In the genomic region with DNA sequence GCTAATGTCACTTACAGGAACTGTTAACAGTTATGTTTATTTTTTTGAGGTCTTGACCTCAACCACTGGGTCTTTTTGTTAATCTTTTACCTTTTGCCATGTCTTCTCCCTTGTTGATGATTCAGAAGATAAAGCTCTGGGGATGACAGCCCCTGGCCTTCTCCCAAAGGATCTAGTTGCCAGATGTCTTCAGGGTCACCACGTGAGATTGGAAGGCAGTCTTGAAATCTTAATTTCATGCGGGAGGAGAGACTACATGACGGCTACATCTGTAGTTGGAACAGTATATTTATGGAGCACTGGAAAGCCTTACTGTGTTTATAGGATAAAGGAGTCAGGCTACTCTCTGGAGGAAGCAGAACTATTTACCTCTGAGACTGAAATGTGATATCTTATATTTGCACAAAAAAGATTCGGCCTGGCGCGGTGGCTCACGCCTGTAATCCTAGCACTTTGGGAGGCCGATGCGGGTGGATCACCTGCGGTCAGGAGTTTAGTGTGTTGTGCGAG, we compare ENCODE assay signal across 14 cellular contexts. TPM values are rescaled to one million over a fixed set of nuclear protein-coding genes. Genes with fewer than 3 reads are reported as not detected.
DNase-seq lines count a peak whose midpoint lies in the region; ATAC-seq and TF ChIP-seq lines count a peak whose summit lies in the region.
"Had no signal": no experiment of that assay in that cellular context is flagged by ENCODE, and none has a peak within 500 bp of the region (broad histone marks: within the 10 kb centered on the region; RNA-seq: fewer than 3 reads in every experiment).

No MANE protein-coding gene starts in this region.

- POLR2A ChIA-PET in IMR-90 (lab: Charles Lee; ENCODE audit: unreplicated experiment): no interaction called here

- H3K4me3 ChIP-seq in IMR-90 (ENCODE audit: insufficient read depth, low read depth, low read length) (no peak overlapping the region), parathyroid adenoma (ENCODE audit: low read depth, low read length) (no peak overlapping the region), Peyer's patch (no peak overlapping the region), mammary epithelial cell (replicated peaks in 1 of 3; ENCODE audit: insufficient read depth in 1 of 3, low read depth in 2 of 3, low read length in 3 of 3) (no peak overlapping the region)
- H3K4me3 ChIP-seq: coronary artery, gastroesophageal sphincter, thoracic aorta had no signal

- TF ChIP-seq POLR2A in IMR-90 (IDR thresholded peaks at IDR 0.05; ENCODE audit: low read depth, low read length) (no peak), Peyer's patch (IDR thresholded peaks at IDR 0.05) (no peak)

- no peak overlapping the region for H3K14ac ChIP-seq in IMR-90 (replicated peaks; ENCODE audit: low read depth, low read length)

- peaks cover 53% of the 10 kb centered on the region for H3K79me2 ChIP-seq in parathyroid adenoma
- peaks cover 81% of the 10 kb centered on the region for H3K79me2 ChIP-seq in mammary epithelial cell (ENCODE audit: insufficient read depth, low read length)

- WGBS in IMR-90 (ENCODE audit: extremely low coverage in 2 of 2, insufficient read length in 1 of 2), 2 experiments: 60% methylated on average over 2 of the region's 11 CpGs; no CpG with 5 or more reads in 1 of the 2 experiments
- 81% methylated on average over 11 of the region's 11 CpGs for WGBS in mammary epithelial cell (ENCODE audit: low coverage, missing lambda C conversion rate)

- TF ChIP-seq CTCF in IMR-90 (conservative IDR thresholded peaks at IDR 0.05; ENCODE audit: low read depth, low read length): no peak
- no peak for TF ChIP-seq CTCF in endothelial cell (IDR thresholded peaks at IDR 0.05; ENCODE audit: unreplicated experiment)
- TF ChIP-seq CTCF in parathyroid adenoma (IDR thresholded peaks at IDR 0.05): no peak
- TF ChIP-seq CTCF in Peyer's patch (IDR thresholded peaks at IDR 0.05): no peak
- TF ChIP-seq CTCF in mammary epithelial cell (conservative IDR thresholded peaks at IDR 0.05 in 1 of 2, IDR thresholded peaks at IDR 0.05 in 1 of 2; ENCODE audit: extremely low read depth in 1 of 2, insufficient read depth in 1 of 2, low read depth in 1 of 2, low read length in 2 of 2): no peak

- no peak for DNase-seq in activated CD4-positive, alpha-beta T cell treated with anti-CD3 and anti-CD28 coated beads, Interleukin-2, amount 10 ng/mL, durations not matched to agents 24 days and 14 days
- no peak for DNase-seq in activated CD4-positive, alpha-beta T cell treated with anti-CD3 and anti-CD28 coated beads, Interleukin-2, amount 50 U/mL, for 48 hours
- peak; percentile 45 for DNase-seq in IMR-90
- no peak for DNase-seq in endothelial cell (ENCODE audit: low spot score)
- no peak for DNase-seq in Peyer's patch
- no peak for DNase-seq in mammary epithelial cell
- DNase-seq in NCI-H748 treated with DMSO at 0.1 percent for 48 hours (lab: John Stamatoyannopoulos, UW): no peak
- DNase-seq: activated gamma-delta T cell treated with Interleukin-2 at 50 U/mL for 16 hours, NCI-H2227 treated with DMSO at 0.1 percent for 48 hours had no signal

- no peak overlapping the region for H2BK20ac ChIP-seq in IMR-90 (ENCODE audit: low read depth, low read length)

- H3K9me1 ChIP-seq in IMR-90 (ENCODE audit: insufficient read depth, low read length): peaks cover 35% of the 10 kb centered on the region

- H2AFZ ChIP-seq in IMR-90 (replicated peaks; ENCODE audit: low read length, poor library complexity) (no peak overlapping the region), parathyroid adenoma (no peak overlapping the region), mammary epithelial cell (ENCODE audit: low read depth, low read length) (no peak overlapping the region)

- H3K4me1 Mint-ChIP-seq in activated CD4-positive, alpha-beta T cell treated with anti-CD3 and anti-CD28 coated beads, Interleukin-2, amount 10 ng/mL, durations not matched to agents 24 days and 14 days: peaks cover 57% of the 10 kb centered on the region
- H3K4me1 Mint-ChIP-seq in endothelial cell (ENCODE audit: unreplicated experiment): peaks cover 92% of the 10 kb centered on the region

- no peak overlapping the region for H3K23ac ChIP-seq in IMR-90 (ENCODE audit: low read depth, low read length)

- no peak overlapping the region for H3K4ac ChIP-seq in IMR-90 (ENCODE audit: low read depth, low read length)

- H3K56ac ChIP-seq in IMR-90 (ENCODE audit: extremely low read depth, insufficient read depth, low read length): no peak overlapping the region

- H3K18ac ChIP-seq in IMR-90 (ENCODE audit: low read depth, low read length): no peak overlapping the region

- H3K27ac Mint-ChIP-seq in activated CD4-positive, alpha-beta T cell treated with anti-CD3 and anti-CD28 coated beads, Interleukin-2, amount 10 ng/mL, durations not matched to agents 24 days and 14 days: peak overlapping the region; percentile 81
- peak overlapping the region; percentile 79 for H3K27ac Mint-ChIP-seq in endothelial cell (ENCODE audit: unreplicated experiment)

- H3K9me3 ChIP-seq in IMR-90 (ENCODE audit: control insufficient read depth, insufficient read depth, low read length) (no peaks in the 10 kb centered on the region), parathyroid adenoma (ENCODE audit: control insufficient read depth, low read length) (no peaks in the 10 kb centered on the region), Peyer's patch (no peaks in the 10 kb centered on the region), mammary epithelial cell (replicated peaks; ENCODE audit: insufficient read depth, low read length) (no peaks in the 10 kb centered on the region)
- H3K9me3 ChIP-seq: gastroesophageal sphincter, thoracic aorta had no signal

- H4K8ac ChIP-seq in IMR-90 (ENCODE audit: low read depth in 2 of 2, low read length in 2 of 2): no peak overlapping the region

- no peaks in the 10 kb centered on the region for H3K27me3 Mint-ChIP-seq in activated CD4-positive, alpha-beta T cell treated with anti-CD3 and anti-CD28 coated beads, Interleukin-2, amount 10 ng/mL, durations not matched to agents 24 days and 14 days
- peaks cover 3% of the 10 kb centered on the region for H3K27me3 Mint-ChIP-seq in endothelial cell (ENCODE audit: unreplicated experiment)

- TF ChIP-seq RAD21 in IMR-90 (IDR thresholded peaks at IDR 0.05; ENCODE audit: low read length): no peak

- dilution Hi-C loops in IMR-90 (cut with HindIII; ENCODE audit: low sequenced_read_pairs, unreplicated experiment): no loop called here
- dilution Hi-C loops in mammary epithelial cell (cut with HindIII; ENCODE audit: low sequenced_read_pairs): loop anchor here (10.0 kb wide), 1 partner anchor 68 kb away; no protein-coding TSS in a partner anchor

- H3K27me3 ChIP-seq in IMR-90 (ENCODE audit: control insufficient read depth, insufficient read depth, low read length) (no peaks in the 10 kb centered on the region), parathyroid adenoma (ENCODE audit: control insufficient read depth, insufficient read depth, low read length) (no peaks in the 10 kb centered on the region), Peyer's patch (no peaks in the 10 kb centered on the region), mammary epithelial cell (ENCODE audit: insufficient read depth, low read length) (no peaks in the 10 kb centered on the region)
- H3K27me3 ChIP-seq: gastroesophageal sphincter had no signal

- peak overlapping the region; percentile 35 for H3K4me3 Mint-ChIP-seq in activated CD4-positive, alpha-beta T cell treated with anti-CD3 and anti-CD28 coated beads, Interleukin-2, amount 10 ng/mL, durations not matched to agents 24 days and 14 days
- peak overlapping the region; percentile 12 for H3K4me3 Mint-ChIP-seq in endothelial cell (ENCODE audit: unreplicated experiment)

- no peak overlapping the region for H2BK120ac ChIP-seq in IMR-90 (ENCODE audit: low read depth, low read length)

- H4K91ac ChIP-seq in IMR-90 (ENCODE audit: insufficient read depth, low read depth, low read length): no peak overlapping the region

- H3K36me3 Mint-ChIP-seq in activated CD4-positive, alpha-beta T cell treated with anti-CD3 and anti-CD28 coated beads, Interleukin-2, amount 10 ng/mL, durations not matched to agents 24 days and 14 days (ENCODE audit: low read depth): peaks cover 50% of the 10 kb centered on the region
- peaks cover 37% of the 10 kb centered on the region for H3K36me3 Mint-ChIP-seq in endothelial cell (ENCODE audit: low read depth, unreplicated experiment)

- H3K4me2 ChIP-seq in IMR-90 (ENCODE audit: low read depth, low read length): peak overlapping the region; percentile 10; the same call in 1 of the 2 replicates
- peak overlapping the region; percentile 47 for H3K4me2 ChIP-seq in parathyroid adenoma (ENCODE audit: low read length)
- no peak overlapping the region for H3K4me2 ChIP-seq in mammary epithelial cell (ENCODE audit: insufficient read depth, low read depth, low read length)

- peaks cover 26% of the 10 kb centered on the region for H3K36me3 ChIP-seq in IMR-90 (ENCODE audit: control insufficient read depth, insufficient read depth, low read length)
- no peaks in the 10 kb centered on the region for H3K36me3 ChIP-seq in parathyroid adenoma (ENCODE audit: control insufficient read depth, insufficient read depth, low read length)
- peaks cover 0 to 41% (median 0%) of the 10 kb centered on the region in 3 donors for H3K36me3 ChIP-seq in Peyer's patch
- H3K36me3 ChIP-seq in mammary epithelial cell (ENCODE audit: insufficient read depth, low read length): peaks cover 14% of the 10 kb centered on the region

- peaks cover 44 to 80% of the 10 kb centered on the region in 2 experiments for H3K79me1 ChIP-seq in IMR-90 (ENCODE audit: low read depth in 1 of 2, low read length in 2 of 2)

- BruUV-seq in IMR-90 (replicated peaks; lab: Mats Ljungman, UMichigan) (no TSS peak), mammary epithelial cell (replicated peaks; lab: Mats Ljungman, UMichigan) (no TSS peak)

- peaks cover 79% of the 10 kb centered on the region for H4K20me1 ChIP-seq in IMR-90 (ENCODE audit: insufficient read depth, low read length)
- peaks cover 2% of the 10 kb centered on the region for H4K20me1 ChIP-seq in mammary epithelial cell (ENCODE audit: insufficient read depth, low read length)

- ATAC-seq in IMR-90 (ENCODE audit: low read depth): peak; percentile 35; the same call in 1 of the 2 replicates
- ATAC-seq: gastroesophageal sphincter had no signal

- intact Hi-C loops in activated CD4-positive, alpha-beta T cell treated with anti-CD3 and anti-CD28 coated beads, Interleukin-2, amount 10 ng/mL, durations not matched to agents 24 days and 14 days (cut with micrococcal nuclease): no loop called here
- intact Hi-C loops in IMR-90 (cut with micrococcal nuclease): no loop called here
- intact Hi-C loops in mammary epithelial cell (cut with micrococcal nuclease): no loop called here

- H2BK5ac ChIP-seq in IMR-90 (ENCODE audit: low read depth, low read length, poor library complexity, severe bottlenecking): no peak overlapping the region

- H2AK9ac ChIP-seq in IMR-90 (replicated peaks; ENCODE audit: low read depth, low read length, poor library complexity): no peak overlapping the region

- H3K4me1 ChIP-seq in IMR-90 (ENCODE audit: control insufficient read depth, insufficient read depth, low read length) (peaks cover 11% of the 10 kb centered on the region), parathyroid adenoma (peaks cover 41% of the 10 kb centered on the region), Peyer's patch (peaks cover 0 to 41% (median 15%) of the 10 kb centered on the region in 4 donors), mammary epithelial cell (ENCODE audit: insufficient read depth, low read length) (peaks cover 20% of the 10 kb centered on the region)

- H2AK5ac ChIP-seq in IMR-90 (ENCODE audit: low read depth, low read length): no peak overlapping the region

- no peak overlapping the region for H4K5ac ChIP-seq in IMR-90 (ENCODE audit: low read depth, low read length)

- in situ Hi-C loops in IMR-90 (cut with MboI; ENCODE audit: low sequenced_read_pairs): no loop called here
- in situ Hi-C loops in mammary epithelial cell (cut with MboI; ENCODE audit: low sequenced_read_pairs in 2 of 2): no loop called here

- H3K9ac ChIP-seq in IMR-90 (ENCODE audit: low read depth, low read length): no peak overlapping the region
- H3K9ac ChIP-seq in parathyroid adenoma: no peak overlapping the region
- no peak overlapping the region for H3K9ac ChIP-seq in mammary epithelial cell (ENCODE audit: insufficient read depth, low read length)

- H3K27ac ChIP-seq in IMR-90 (ENCODE audit: insufficient read depth, low read length) (no peak overlapping the region), parathyroid adenoma (peak overlapping the region; percentile 60), Peyer's patch (no peak overlapping the region), mammary epithelial cell (ENCODE audit: insufficient read depth, low read depth, low read length) (no peak overlapping the region)
- H3K27ac ChIP-seq: coronary artery, gastroesophageal sphincter, thoracic aorta had no signal

- CTCF ChIA-PET in IMR-90 (lab: Yijun Ruan, JAX) (interaction anchor here (0.9 kb wide), 1 partner anchor 43 kb away, joined by 3 read pairs; no protein-coding TSS in a partner anchor), mammary epithelial cell (lab: Charles Lee; ENCODE audit: low non-redundant PET) (no interaction called here)

- no peak overlapping the region for H2BK15ac ChIP-seq in IMR-90 (ENCODE audit: low read depth, low read length)

- no peaks in the 10 kb centered on the region for H3K9me3 Mint-ChIP-seq in activated CD4-positive, alpha-beta T cell treated with anti-CD3 and anti-CD28 coated beads, Interleukin-2, amount 10 ng/mL, durations not matched to agents 24 days and 14 days
- no peaks in the 10 kb centered on the region for H3K9me3 Mint-ChIP-seq in endothelial cell (ENCODE audit: unreplicated experiment)

RNA-seq across cellular contexts. Expression of gene MLEC, which starts 5.6 kb away (rescaled TPM):
- 131 and 149 TPM in 2 replicates for total RNA-seq in activated CD4-positive, alpha-beta T cell treated with anti-CD3 and anti-CD28 coated beads, Interleukin-2, amount 10 ng/mL, durations not matched to agents 24 days and 14 days
- total RNA-seq in IMR-90 (2012; rRNA removed) (117 and 137 TPM in 2 replicates), endothelial cell (ENCODE audit: unreplicated experiment) (124 TPM), Peyer's patch (100 to 1,000 TPM in 2 of 4 donors, 10 to 100 TPM in 2; 87.3 to 123 (median 104) TPM), mammary epithelial cell (100 to 1,000 TPM in 1 of 2 donors, 10 to 100 TPM in 1; 64.7 to 114 TPM)
- polyA plus RNA-seq in IMR-90 (2012; rRNA removed) (38.6 and 44.1 TPM in 2 replicates), mammary epithelial cell (37.1 TPM)
- 9.7 and 13.7 TPM in 2 replicates for polyA plus RNA-seq in IMR-90 (2012; cell fraction: cytosol; rRNA removed)
- polyA plus RNA-seq in IMR-90 (2012; cell fraction: nucleus; rRNA removed; ENCODE audit: low replicate concordance): 5.0 and 22.7 TPM in 2 replicates
- polyA minus RNA-seq in mammary epithelial cell: 150 TPM

RNA-seq across cellular contexts. Expression of gene UNC119B, which starts 17.7 kb away (rescaled TPM):
- 25.5 and 26.2 TPM in 2 replicates for total RNA-seq in activated CD4-positive, alpha-beta T cell treated with anti-CD3 and anti-CD28 coated beads, Interleukin-2, amount 10 ng/mL, durations not matched to agents 24 days and 14 days
- 8.4 and 10.3 TPM in 2 replicates for total RNA-seq in IMR-90 (2012; rRNA removed)
- 17.8 and 21.6 TPM in 2 replicates for polyA plus RNA-seq in IMR-90 (2012; rRNA removed)
- 11.0 and 15.5 TPM in 2 replicates for polyA plus RNA-seq in IMR-90 (2012; cell fraction: cytosol; rRNA removed)
- polyA plus RNA-seq in IMR-90 (2012; cell fraction: nucleus; rRNA removed; ENCODE audit: low replicate concordance): 12.2 and 19.9 TPM in 2 replicates
- 35.0 TPM for total RNA-seq in endothelial cell (ENCODE audit: unreplicated experiment)
- 10 to 100 TPM; 16.8 to 23.5 (median 18.1) TPM for total RNA-seq in Peyer's patch
- total RNA-seq in mammary epithelial cell: 10 to 100 TPM; 28.0 to 33.3 TPM
- polyA plus RNA-seq in mammary epithelial cell: 25.3 TPM
- 31.7 TPM for polyA minus RNA-seq in mammary epithelial cell

RNA-seq across cellular contexts. Expression of gene ACADS, which starts 33.0 kb away (rescaled TPM):
- total RNA-seq in activated CD4-positive, alpha-beta T cell treated with anti-CD3 and anti-CD28 coated beads, Interleukin-2, amount 10 ng/mL, durations not matched to agents 24 days and 14 days: 11.7 and 12.8 TPM in 2 replicates
- 2.9 and 3.1 TPM in 2 replicates for total RNA-seq in IMR-90 (2012; rRNA removed)
- 5.5 and 6.5 TPM in 2 replicates for polyA plus RNA-seq in IMR-90 (2012; rRNA removed)
- polyA plus RNA-seq in IMR-90 (2012; cell fraction: cytosol; rRNA removed): 3.2 and 7.1 TPM in 2 replicates
- 16.8 and 39.0 TPM in 2 replicates for polyA plus RNA-seq in IMR-90 (2012; cell fraction: nucleus; rRNA removed; ENCODE audit: low replicate concordance)
- 5.6 TPM for total RNA-seq in endothelial cell (ENCODE audit: unreplicated experiment)
- 100 to 1,000 TPM; 126 to 358 (median 316) TPM for total RNA-seq in Peyer's patch
- total RNA-seq in mammary epithelial cell: 1 to 10 TPM; 1.0 to 3.7 TPM
- 1.3 TPM for polyA plus RNA-seq in mammary epithelial cell
- polyA minus RNA-seq in mammary epithelial cell: not detected

RNA-seq across cellular contexts. Expression of gene CABP1, which starts 52.2 kb away (rescaled TPM):
- 0.16 and 0.17 TPM in 2 replicates for total RNA-seq in activated CD4-positive, alpha-beta T cell treated with anti-CD3 and anti-CD28 coated beads, Interleukin-2, amount 10 ng/mL, durations not matched to agents 24 days and 14 days
- total RNA-seq in IMR-90 (2012; rRNA removed): 0.54 and 0.83 TPM in 2 replicates
- 0.20 and 1.1 TPM in 2 replicates for polyA plus RNA-seq in IMR-90 (2012; rRNA removed)
- polyA plus RNA-seq in IMR-90 (2012; cell fraction: cytosol; rRNA removed): 0.87 and 0.98 TPM in 2 replicates
- polyA plus RNA-seq in IMR-90 (2012; cell fraction: nucleus; rRNA removed; ENCODE audit: low replicate concordance): 0.61 and 1.3 TPM in 2 replicates
- total RNA-seq in endothelial cell (ENCODE audit: unreplicated experiment): not detected
- total RNA-seq in Peyer's patch: 1 to 10 TPM in 1 of 4 donors, under 1 TPM in 2, not detected in 1; 0.54 to 3.3 (median 0.95) TPM
- under 1 TPM in 1 of 2 donors, not detected in 1; 0.26 TPM for total RNA-seq in mammary epithelial cell
- polyA plus RNA-seq in mammary epithelial cell: 0.03 TPM
- not detected for polyA minus RNA-seq in mammary epithelial cell
- total RNA-seq: lung microvascular endothelial cell had no signal
